Comparison of ENCODE assay signal across 8 cellular contexts in genomic region chr3:71585891-71586809, GRCh38. TPM values are rescaled to one million over a fixed set of nuclear protein-coding genes. Genes with fewer than 3 reads are reported as not detected.
DNase-seq lines count a peak whose midpoint lies in the region; ATAC-seq and TF ChIP-seq lines count a peak whose summit lies in the region.

No MANE protein-coding gene starts in this region.

- H3K4me3 Mint-ChIP-seq in activated T-cell treated with anti-CD3 and anti-CD28 coated beads, Interleukin-2, amount 50 U/mL, for 4 hours, result peak overlapping the region; percentile 90

- no peak for ATAC-seq in activated T-cell treated with anti-CD3 and anti-CD28 coated beads, Interleukin-2, amount 50 U/mL, for 4 hours
- ATAC-seq in GM19452 (IDR thresholded peaks at IDR 0.05; ENCODE audit: unreplicated experiment) (no peak), Right ventricle myocardium inferior (no peak)

- H3K9me3 Mint-ChIP-seq in activated T-cell treated with anti-CD3 and anti-CD28 coated beads, Interleukin-2, amount 50 U/mL, for 4 hours, result no peaks in the 10 kb centered on the region

- H3K4me1 ChIP-seq in MM.1S (ENCODE audit: low read length), result peaks cover 6% of the 10 kb centered on the region
- peaks cover 0 to 8% of the 10 kb centered on the region in 2 donors for H3K4me1 ChIP-seq in ascending aorta

- no peaks in the 10 kb centered on the region for H4K20me1 ChIP-seq in MM.1S (ENCODE audit: insufficient read depth, low read length)

- H3K27me3 ChIP-seq in MM.1S (replicated peaks; ENCODE audit: insufficient read depth, low read length) (peaks cover 4% of the 10 kb centered on the region), ascending aorta (no peaks in the 10 kb centered on the region)

- H3K27ac ChIP-seq in MM.1S (ENCODE audit: low read length) (peak overlapping the region; percentile 23; the same call in 1 of the 2 replicates), ascending aorta (peak overlapping the region; percentile 21 to 100)

- H2AFZ ChIP-seq in MM.1S (ENCODE audit: low read length), result no peak overlapping the region

- H3K79me2 ChIP-seq in MM.1S (ENCODE audit: low read length), result no peaks in the 10 kb centered on the region

- no peak overlapping the region; the same call in 1 of the 2 replicates for H3K9ac ChIP-seq in MM.1S (ENCODE audit: low read length)

- peak overlapping the region; percentile 18; the same call in 1 of the 2 replicates for H3K4me2 ChIP-seq in MM.1S (ENCODE audit: low read depth, low read length)

- peak; percentile 12 for DNase-seq in activated T-cell treated with anti-CD3 and anti-CD28 coated beads, Interleukin-2, amount 50 U/mL, for 4 hours
- DNase-seq in activated T-cell treated with anti-CD3 and anti-CD28 coated beads for 4 hours (no peak), MM.1S (peak; percentile 28), ascending aorta (ENCODE audit: low spot score in 2 of 2) (no peak), left kidney (ENCODE audit: low read depth, low spot score) (peak; percentile 58), NCI-H2107 (lab: John Stamatoyannopoulos, UW) (no peak), Right ventricle myocardium inferior (ENCODE audit: missing footprints) (no peak)

- H3K36me3 Mint-ChIP-seq in activated T-cell treated with anti-CD3 and anti-CD28 coated beads, Interleukin-2, amount 50 U/mL, for 4 hours (ENCODE audit: insufficient read depth), result no peaks in the 10 kb centered on the region

- H3K9me3 ChIP-seq in MM.1S (replicated peaks; ENCODE audit: insufficient read depth, low read length) (no peaks in the 10 kb centered on the region), ascending aorta (no peaks in the 10 kb centered on the region)

- intact Hi-C loops in ascending aorta (cut with DNase I), result loop anchor here (2.0 to 10.0 kb wide), 6 partner anchors 89 to 1054 kb away; no protein-coding TSS in a partner anchor
- intact Hi-C loops in Right ventricle myocardium inferior (cut with DNase I), result loop anchor here (2.0 to 5.0 kb wide), 5 partner anchors 281 to 1035 kb away; no protein-coding TSS in a partner anchor

- TF ChIP-seq CTCF in MM.1S (IDR thresholded peaks at IDR 0.05; ENCODE audit: low read length) (peak; percentile 67), ascending aorta (IDR thresholded peaks at IDR 0.05) (peak; percentile 50 to 81 (median 67))

- no peaks in the 10 kb centered on the region for H3K9me2 ChIP-seq in MM.1S (replicated peaks; ENCODE audit: insufficient read depth, low read length)

- H3K4me1 Mint-ChIP-seq in activated T-cell treated with anti-CD3 and anti-CD28 coated beads, Interleukin-2, amount 50 U/mL, for 4 hours (ENCODE audit: low read depth), result peaks cover 28% of the 10 kb centered on the region

- H3K27me3 Mint-ChIP-seq in activated T-cell treated with anti-CD3 and anti-CD28 coated beads, Interleukin-2, amount 50 U/mL, for 4 hours (ENCODE audit: low read depth), result no peaks in the 10 kb centered on the region

- peaks cover 16% of the 10 kb centered on the region for H3F3A ChIP-seq in MM.1S (ENCODE audit: insufficient read depth, low read length)

- H3K36me3 ChIP-seq in MM.1S (replicated peaks; ENCODE audit: insufficient read depth, low read length), result no peaks in the 10 kb centered on the region
- H3K36me3 ChIP-seq in ascending aorta, result no peaks in the 10 kb centered on the region

- H3K4me3 ChIP-seq in MM.1S (ENCODE audit: low read length) (no peak overlapping the region), ascending aorta (peak overlapping the region in 1 of 2 donors; percentile 85)

RNA-seq across cellular contexts. Expression of gene FOXP1, which starts 2.6 kb away (rescaled TPM):
- total RNA-seq in activated T-cell treated with anti-CD3 and anti-CD28 coated beads, Interleukin-2, amount 50 U/mL, for 4 hours, result 100 to 1,000 TPM; 251 to 263 (median 256) TPM
- 171 TPM for total RNA-seq in ascending aorta
- total RNA-seq in Right ventricle myocardium inferior, result 38.5 TPM

Comparison
In these comparisons a context has a peak if more than half of its experiments do, and no peak if none do; other contexts are left out.
1. DNase-seq: peak in activated T-cell treated with anti-CD3 and anti-CD28 coated beads, Interleukin-2, amount 50 U/mL, for 4 hours (single experiment), MM.1S (single experiment) and left kidney (single experiment); none in activated T-cell treated with anti-CD3 and anti-CD28 coated beads for 4 hours (single experiment), ascending aorta (0 of 2), NCI-H2107 (single experiment) and Right ventricle myocardium inferior (single experiment).